In genomic region chr19:10861118-10861651, GRCh38 we compare ENCODE assay signal across 8 cellular contexts. TPM values are rescaled to one million over a fixed set of nuclear protein-coding genes. Genes with fewer than 3 reads are reported as not detected.
DNase-seq lines count a peak whose midpoint lies in the region; ATAC-seq lines count a peak whose summit lies in the region.

No MANE protein-coding gene starts in this region.

- no peak overlapping the region for H3K27ac Mint-ChIP-seq in activated CD4-positive, alpha-beta T cell treated with anti-CD3 and anti-CD28 coated beads, Interleukin-2, amount 10 ng/mL, durations not matched to agents 7 days and 5 days

- H3K9me3 Mint-ChIP-seq in activated CD4-positive, alpha-beta T cell treated with anti-CD3 and anti-CD28 coated beads, Interleukin-2, amount 10 ng/mL, durations not matched to agents 7 days and 5 days: no peaks in the 10 kb centered on the region

- H3K36me3 Mint-ChIP-seq in activated CD4-positive, alpha-beta T cell treated with anti-CD3 and anti-CD28 coated beads, Interleukin-2, amount 10 ng/mL, durations not matched to agents 7 days and 5 days (ENCODE audit: low read depth): no peaks in the 10 kb centered on the region

- POLR2A ChIA-PET in activated CD4-positive, alpha-beta T cell treated with anti-CD3 and anti-CD28 coated beads, Interleukin-2, amount 10 ng/mL, durations not matched to agents 7 days and 5 days (lab: Charles Lee): interaction anchor here (0.5 kb wide), 1 partner anchor 792 kb away, joined by 4 read pairs; no protein-coding TSS in a partner anchor

- H3K4me1 Mint-ChIP-seq in activated CD4-positive, alpha-beta T cell treated with anti-CD3 and anti-CD28 coated beads, Interleukin-2, amount 10 ng/mL, durations not matched to agents 7 days and 5 days: peaks cover 23% of the 10 kb centered on the region

- intact Hi-C loops in posterior cingulate gyrus (cut with DNase I): loop anchor here (5.0 kb wide), 2 partner anchors 94 to 144 kb away; partner anchors contain the start of gene DNM2
- intact Hi-C loops in cardiac septum (cut with DNase I): loop anchor here (5.0 kb wide), 1 partner anchor 89 kb away; no protein-coding TSS in a partner anchor

- no peak for ATAC-seq in HG03097 (IDR thresholded peaks at IDR 0.05; ENCODE audit: low FRiP score, unreplicated experiment)

- CTCF ChIA-PET in activated CD4-positive, alpha-beta T cell treated with anti-CD3 and anti-CD28 coated beads, Interleukin-2, amount 10 ng/mL, durations not matched to agents 7 days and 5 days (lab: Charles Lee): interaction anchor here (0.6 to 1.8 kb wide), 7 partner anchors 10 to 144 kb away, joined by 4 to 6 read pairs (median 4); partner anchors contain the start of gene DNM2

- H3K4me3 Mint-ChIP-seq in activated CD4-positive, alpha-beta T cell treated with anti-CD3 and anti-CD28 coated beads, Interleukin-2, amount 10 ng/mL, durations not matched to agents 7 days and 5 days: no peak overlapping the region

- DNase-seq in CD1c-positive myeloid dendritic cell (ENCODE audit: extremely low spot score) (peak; percentile 72), HUDEP-2 (lab: John Stamatoyannopoulos, UW; ENCODE audit: unreplicated experiment in 76 of 76) (peak in 48 of 76 experiments; percentile 4 to 68 (median 42)), islet precursor cell (peak; percentile 81), GDM1 (lab: John Stamatoyannopoulos, UW) (no peak), posterior cingulate gyrus (no peak), cardiac septum (ENCODE audit: low spot score) (no peak)
- peak; percentile 42 for DNase-seq in activated CD4-positive, alpha-beta T cell treated with anti-CD3 and anti-CD28 coated beads, Interleukin-2, amount 10 ng/mL, durations not matched to agents 7 days and 5 days

- no peaks in the 10 kb centered on the region for H3K27me3 Mint-ChIP-seq in activated CD4-positive, alpha-beta T cell treated with anti-CD3 and anti-CD28 coated beads, Interleukin-2, amount 10 ng/mL, durations not matched to agents 7 days and 5 days

RNA-seq across cellular contexts. Expression of gene CARM1, which starts 10.2 kb away (rescaled TPM):
- total RNA-seq in activated CD4-positive, alpha-beta T cell treated with anti-CD3 and anti-CD28 coated beads, Interleukin-2, amount 10 ng/mL, durations not matched to agents 7 days and 5 days: 10 to 100 TPM; 32.4 to 34.3 TPM
- 28.1 TPM for total RNA-seq in cardiac septum

RNA-seq across cellular contexts. Expression of gene C19orf38, which starts 13.0 kb away (rescaled TPM):
- 1 to 10 TPM; 2.4 TPM for total RNA-seq in activated CD4-positive, alpha-beta T cell treated with anti-CD3 and anti-CD28 coated beads, Interleukin-2, amount 10 ng/mL, durations not matched to agents 7 days and 5 days
- total RNA-seq in cardiac septum: 0.32 TPM

RNA-seq across cellular contexts. Expression of gene TMED1, which starts 25.2 kb away (rescaled TPM):
- total RNA-seq in activated CD4-positive, alpha-beta T cell treated with anti-CD3 and anti-CD28 coated beads, Interleukin-2, amount 10 ng/mL, durations not matched to agents 7 days and 5 days: 10 to 100 TPM in 1 of 2 experiments, 1 to 10 TPM in 1; 8.6 to 11.2 TPM
- total RNA-seq in cardiac septum: 25.6 TPM

Comparison
In these comparisons a context has a peak if more than half of its experiments do, and no peak if none do; other contexts are left out.
1. DNase-seq: peak in CD1c-positive myeloid dendritic cell (single experiment), HUDEP-2 (48 of 76), activated CD4-positive, alpha-beta T cell treated with anti-CD3 and anti-CD28 coated beads, Interleukin-2, amount 10 ng/mL, durations not matched to agents 7 days and 5 days (single experiment) and islet precursor cell (single experiment); none in GDM1 (single experiment), posterior cingulate gyrus (0 of 10) and cardiac septum (single experiment).